In the genomic region with DNA sequence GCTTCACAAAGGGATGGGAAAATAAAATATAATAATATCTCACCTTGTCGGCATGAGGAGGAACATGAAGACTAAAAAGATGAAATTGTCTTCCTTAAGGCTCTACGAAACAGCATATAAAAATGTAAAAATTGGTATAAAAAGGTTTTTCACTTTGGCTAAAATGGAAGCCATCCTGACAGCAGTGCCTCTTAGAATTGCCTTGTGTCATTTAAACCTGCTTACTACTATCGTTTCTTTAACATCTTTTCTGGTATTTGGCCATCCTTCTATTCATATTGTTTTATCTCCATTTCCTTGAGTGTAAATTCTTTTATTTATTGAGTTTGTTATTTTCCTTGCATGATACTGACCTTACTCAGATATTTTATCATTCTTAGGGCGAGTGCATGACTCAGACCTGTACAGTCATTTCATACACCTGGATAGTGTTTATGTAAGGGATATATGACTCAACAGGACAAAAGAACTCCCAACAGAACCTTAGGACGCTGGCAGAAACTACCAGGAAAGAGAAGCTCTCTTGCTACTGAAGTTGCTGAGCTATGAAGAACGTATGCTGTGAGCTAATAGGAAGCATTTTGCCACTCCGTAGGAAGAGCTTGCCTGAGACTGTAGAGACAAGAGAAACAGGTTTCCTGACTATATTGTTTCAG, we compare ENCODE assay signal across 10 cellular contexts. TPM values are rescaled to one million over a fixed set of nuclear protein-coding genes. Genes with fewer than 3 reads are reported as not detected.
DNase-seq lines count a peak whose midpoint lies in the region; ATAC-seq and TF ChIP-seq lines count a peak whose summit lies in the region.
"Had no signal": no experiment of that assay in that cellular context is flagged by ENCODE, and none has a peak within 500 bp of the region (broad histone marks: within the 10 kb centered on the region; RNA-seq: fewer than 3 reads in every experiment).

No MANE protein-coding gene starts in this region.

- CTCF ChIA-PET in BJ (lab: Yijun Ruan, JAX) = interaction anchor here (0.6 kb wide), 1 partner anchor 32 kb away, joined by 3 read pairs; no protein-coding TSS in a partner anchor

- H3K36me3 ChIP-seq in BJ (ENCODE audit: control insufficient read depth, insufficient read depth, low read length) (no peaks in the 10 kb centered on the region), sigmoid colon (no peaks in the 10 kb centered on the region)

- H3K4me3 Mint-ChIP-seq in chondrocyte (ENCODE audit: unreplicated experiment) = no peak overlapping the region
- no peak overlapping the region for H3K4me3 Mint-ChIP-seq in mesothelial cell of epicardium

- H3K9me3 Mint-ChIP-seq in chondrocyte (ENCODE audit: low read depth) (peaks cover 2% of the 10 kb centered on the region), mesothelial cell of epicardium (no peaks in the 10 kb centered on the region)

- H3K27ac Mint-ChIP-seq in chondrocyte (ENCODE audit: unreplicated experiment) (peak overlapping the region; percentile 65), mesothelial cell of epicardium (peak overlapping the region; percentile 74)

- 14 to 62% methylated on average over 7 of the region's 7 CpGs for WGBS in sigmoid colon, 2 donors

- H3K27me3 ChIP-seq in BJ (ENCODE audit: control insufficient read depth, insufficient read depth, low read length) (no peaks in the 10 kb centered on the region), sigmoid colon (no peaks in the 10 kb centered on the region)

- H3K4me1 Mint-ChIP-seq in chondrocyte (ENCODE audit: low read depth) (peaks cover 10% of the 10 kb centered on the region), mesothelial cell of epicardium (peaks cover 36% of the 10 kb centered on the region)

- intact Hi-C loops in sigmoid colon (cut with DNase I) = no loop called here

- peaks cover 0 to 9% (median 5%) of the 10 kb centered on the region in 4 donors for H3K4me1 ChIP-seq in sigmoid colon

- no peaks in the 10 kb centered on the region for H3K9me3 ChIP-seq in sigmoid colon

- POLR2A ChIA-PET in BJ (lab: Charles Lee) = no interaction called here

- H3K36me3 Mint-ChIP-seq in chondrocyte (ENCODE audit: low read depth) = no peaks in the 10 kb centered on the region
- no peaks in the 10 kb centered on the region for H3K36me3 Mint-ChIP-seq in mesothelial cell of epicardium

- ATAC-seq in GM19397 (IDR thresholded peaks at IDR 0.05; ENCODE audit: unreplicated experiment) = no peak

- H3K4me3 ChIP-seq in BJ (ENCODE audit: low read depth, low read length) (no peak overlapping the region), sigmoid colon (no peak overlapping the region)

- no peak for TF ChIP-seq EP300 in sigmoid colon (IDR thresholded peaks at IDR 0.05)

- H3K27me3 Mint-ChIP-seq in chondrocyte (ENCODE audit: low read depth) (no peaks in the 10 kb centered on the region), mesothelial cell of epicardium (ENCODE audit: low read depth) (no peaks in the 10 kb centered on the region)

- DNase-seq in BJ (ENCODE audit: low read depth) (peak; percentile 46), LHCN-M2 (ENCODE audit: low read depth) (peak; percentile 49), chondrocyte (ENCODE audit: low spot score) (no peak), mesothelial cell of epicardium (ENCODE audit: low spot score in 2 of 2, unreplicated experiment in 2 of 2) (no peak), NCI-H1694 treated with DMSO at 0.1 percent for 48 hours (lab: John Stamatoyannopoulos, UW) (no peak), NCI-H345 (lab: John Stamatoyannopoulos, UW) (no peak), sigmoid colon (no peak)
- DNase-seq: activated CD8-positive, alpha-beta memory T cell treated with anti-CD3 and anti-CD28 coated beads, Interleukin-2, amount 50 U/mL, for 4 hours; effector CD8-positive, alpha-beta T cell had no signal

- H3K27ac ChIP-seq in sigmoid colon = no peak overlapping the region

- TF ChIP-seq CTCF in BJ (IDR thresholded peaks at IDR 0.05; ENCODE audit: insufficient read depth, low read depth, low read length) (no peak), chondrocyte (IDR thresholded peaks at IDR 0.05) (no peak), mesothelial cell of epicardium (IDR thresholded peaks at IDR 0.05; ENCODE audit: unreplicated experiment) (no peak), sigmoid colon (IDR thresholded peaks at IDR 0.05) (no peak)

- TF ChIP-seq POLR2A in sigmoid colon (IDR thresholded peaks at IDR 0.05) = peak in 1 of 2 donors; percentile 24

RNA-seq across cellular contexts. Expression of gene CDKN2AIP, which starts 5.8 kb away (rescaled TPM):
- polyA plus RNA-seq in BJ (2011; rRNA removed) (9.4 and 12.0 TPM in 2 replicates), sigmoid colon (10 to 100 TPM; 12.9 to 14.8 (median 13.2) TPM)
- 6.7 and 9.0 TPM in 2 replicates for polyA minus RNA-seq in BJ (2011; rRNA and poly(A)+ RNA removed)
- total RNA-seq in LHCN-M2 (2014; rRNA removed) (15.3 and 18.9 TPM in 2 replicates), chondrocyte (9.4 to 11.8 TPM (median 10.7 TPM) in 3 replicates), mesothelial cell of epicardium (41.8 to 42.8 TPM (median 42.3 TPM) in 3 replicates), sigmoid colon (10 to 100 TPM; 17.7 to 35.0 (median 27.4) TPM)
- 5.8 TPM for polyA plus RNA-seq in LHCN-M2 (2012)

Comparison
In these comparisons a context has a peak if more than half of its experiments do, and no peak if none do; other contexts are left out.
1. DNase-seq: peak in BJ (single experiment) and LHCN-M2 (single experiment); none in chondrocyte (single experiment), mesothelial cell of epicardium (0 of 2), NCI-H1694 treated with DMSO at 0.1 percent for 48 hours (single experiment), NCI-H345 (single experiment) and sigmoid colon (single experiment).